ENCODE assay signal across 9 cellular contexts in the genomic region with DNA sequence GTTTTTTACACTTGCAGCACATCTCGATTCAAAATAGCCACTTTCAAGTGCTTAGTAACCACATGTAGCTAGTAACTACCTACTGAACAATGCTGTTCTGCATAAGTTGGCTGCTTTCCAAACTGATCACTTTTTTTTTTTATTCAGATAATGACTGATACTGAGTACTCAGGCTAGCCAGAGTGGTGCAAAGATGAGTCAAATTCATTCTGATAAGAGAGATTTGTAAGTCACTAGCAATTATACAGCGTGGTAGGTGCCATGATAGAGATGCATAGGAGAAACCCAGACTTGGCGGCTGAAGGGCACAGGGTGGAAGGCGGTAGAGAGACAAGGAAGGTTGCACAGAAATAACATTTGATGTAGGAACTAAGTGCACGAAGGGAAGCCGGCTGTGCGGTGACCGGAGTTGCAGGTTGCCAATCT. TPM values are rescaled to one million over a fixed set of nuclear protein-coding genes. Genes with fewer than 3 reads are reported as not detected.
DNase-seq lines count a peak whose midpoint lies in the region; ATAC-seq and TF ChIP-seq lines count a peak whose summit lies in the region.
"Had no signal": no experiment of that assay in that cellular context is flagged by ENCODE, and none has a peak within 500 bp of the region (broad histone marks: within the 10 kb centered on the region; RNA-seq: fewer than 3 reads in every experiment).

No MANE protein-coding gene starts in this region.

- 35% methylated on average over 8 of the region's 8 CpGs for WGBS in hepatocyte (ENCODE audit: low lambda C conversion rate, missing lambda C conversion rate)

- POLR2A ChIA-PET in BJ (lab: Charles Lee) (no interaction called here), activated B cell treated with CpG ODN at 0.5 μM for 24 hours (lab: Charles Lee) (interaction anchor here (0.5 to 1.6 kb wide), 7 partner anchors 35 to 1233 kb away, joined by 3 to 14 read pairs (median 3); partner anchors contain the start of genes PJA1 and TAF1)

- H3K4me1 Mint-ChIP-seq in HFFc6 (ENCODE audit: low read depth) (peaks cover 42% of the 10 kb centered on the region), activated B cell treated with CpG ODN at 0.5 μM for 24 hours (peaks cover 29% of the 10 kb centered on the region)
- H3K4me1 Mint-ChIP-seq in stimulated activated memory B cell treated with anti-CD40 and anti-IgM and Interleukin-4, amounts not matched to agents 10 μg/mL and 1 μg/mL and 100 μg/mL, for 72 hours, result peaks cover 25% of the 10 kb centered on the region

- no peak for TF ChIP-seq CTCF in BJ (IDR thresholded peaks at IDR 0.05; ENCODE audit: insufficient read depth, low read depth, low read length)
- TF ChIP-seq CTCF in HFFc6 (IDR thresholded peaks at IDR 0.05), result no peak
- no peak for TF ChIP-seq CTCF in activated B cell treated with CpG ODN at 0.5 μM for 24 hours (IDR thresholded peaks at IDR 0.05)
- no peak for TF ChIP-seq CTCF in hepatocyte (IDR thresholded peaks at IDR 0.05; ENCODE audit: poor library complexity)

- peaks cover 6% of the 10 kb centered on the region for H3K4me1 ChIP-seq in hepatocyte (ENCODE audit: insufficient read depth)

- peak overlapping the region; percentile 93 for H2AFZ ChIP-seq in hepatocyte

- H3K9me2 ChIP-seq in hepatocyte (replicated peaks; ENCODE audit: insufficient read depth), result no peaks in the 10 kb centered on the region

- DNase-seq in BJ (ENCODE audit: low read depth) (no peak), HFFc6 (peak; percentile 0), activated B cell treated with CpG ODN at 0.5 μM for 24 hours (no peak), hepatocyte (ENCODE audit: low spot score) (no peak), SIG-M5 (lab: John Stamatoyannopoulos, UW) (no peak), NCI-H446 treated with DMSO at 0.1 percent for 48 hours (lab: John Stamatoyannopoulos, UW) (no peak)

- no peak for ATAC-seq in activated B cell treated with CpG ODN at 0.5 μM for 24 hours (ENCODE audit: low read depth)
- no peak for ATAC-seq in stimulated activated memory B cell treated with anti-CD40 and anti-IgM and Interleukin-4, amounts not matched to agents 10 μg/mL and 1 μg/mL and 100 μg/mL, for 72 hours
- no peak for ATAC-seq in GM18861 (IDR thresholded peaks at IDR 0.05; ENCODE audit: unreplicated experiment)

- H3K27ac ChIP-seq in hepatocyte, result peak overlapping the region; percentile 27

- intact Hi-C loops in activated B cell treated with CpG ODN at 0.5 μM for 24 hours (cut with micrococcal nuclease), result loop anchor here (1.0 to 10.0 kb wide), 6 partner anchors 157 to 1305 kb away; partner anchors contain the start of genes FOXO4, KIF4A and PJA1

- peaks cover 15% of the 10 kb centered on the region for H3K79me2 ChIP-seq in hepatocyte

- H4K20me1 ChIP-seq in hepatocyte (ENCODE audit: insufficient read depth, poor library complexity, severe bottlenecking), result no peaks in the 10 kb centered on the region

- H3K36me3 Mint-ChIP-seq in HFFc6 (ENCODE audit: low read depth), result peaks cover 7% of the 10 kb centered on the region; the same call in 1 of the 2 replicates
- H3K36me3 Mint-ChIP-seq in activated B cell treated with CpG ODN at 0.5 μM for 24 hours (ENCODE audit: low read depth), result peaks cover 22% of the 10 kb centered on the region
- H3K36me3 Mint-ChIP-seq in stimulated activated memory B cell treated with anti-CD40 and anti-IgM and Interleukin-4, amounts not matched to agents 10 μg/mL and 1 μg/mL and 100 μg/mL, for 72 hours, result peaks cover 15% of the 10 kb centered on the region

- peak overlapping the region; percentile 98 for H3K27ac Mint-ChIP-seq in HFFc6
- peak overlapping the region; percentile 96 for H3K27ac Mint-ChIP-seq in activated B cell treated with CpG ODN at 0.5 μM for 24 hours
- H3K27ac Mint-ChIP-seq in stimulated activated memory B cell treated with anti-CD40 and anti-IgM and Interleukin-4, amounts not matched to agents 10 μg/mL and 1 μg/mL and 100 μg/mL, for 72 hours, result peak overlapping the region; percentile 98

- H3K9me3 Mint-ChIP-seq in HFFc6, result no peaks in the 10 kb centered on the region
- H3K9me3 Mint-ChIP-seq in activated B cell treated with CpG ODN at 0.5 μM for 24 hours, result no peaks in the 10 kb centered on the region
- no peaks in the 10 kb centered on the region for H3K9me3 Mint-ChIP-seq in stimulated activated memory B cell treated with anti-CD40 and anti-IgM and Interleukin-4, amounts not matched to agents 10 μg/mL and 1 μg/mL and 100 μg/mL, for 72 hours

- no peaks in the 10 kb centered on the region for H3K27me3 ChIP-seq in BJ (ENCODE audit: control insufficient read depth, insufficient read depth, low read length)
- no peaks in the 10 kb centered on the region for H3K27me3 ChIP-seq in hepatocyte

- H3K4me3 Mint-ChIP-seq in HFFc6 (peak overlapping the region; percentile 100), activated B cell treated with CpG ODN at 0.5 μM for 24 hours (peak overlapping the region; percentile 99)
- peak overlapping the region; percentile 100 for H3K4me3 Mint-ChIP-seq in stimulated activated memory B cell treated with anti-CD40 and anti-IgM and Interleukin-4, amounts not matched to agents 10 μg/mL and 1 μg/mL and 100 μg/mL, for 72 hours

- no peaks in the 10 kb centered on the region for H3K9me3 ChIP-seq in hepatocyte (ENCODE audit: low read depth)

- peak overlapping the region; percentile 77 for H3K4me2 ChIP-seq in hepatocyte

- H3K4me3 ChIP-seq in BJ (ENCODE audit: low read depth, low read length) (peak overlapping the region; percentile 73), hepatocyte (peak overlapping the region; percentile 54)

- H3K27me3 Mint-ChIP-seq in HFFc6 (ENCODE audit: insufficient read depth) (peaks cover 3% of the 10 kb centered on the region; the same call in 1 of the 2 replicates), activated B cell treated with CpG ODN at 0.5 μM for 24 hours (no peaks in the 10 kb centered on the region)
- no peaks in the 10 kb centered on the region for H3K27me3 Mint-ChIP-seq in stimulated activated memory B cell treated with anti-CD40 and anti-IgM and Interleukin-4, amounts not matched to agents 10 μg/mL and 1 μg/mL and 100 μg/mL, for 72 hours

- H3K36me3 ChIP-seq in BJ (ENCODE audit: control insufficient read depth, insufficient read depth, low read length), result no peaks in the 10 kb centered on the region; the same call in 1 of the 2 replicates
- H3K36me3 ChIP-seq in hepatocyte (replicated peaks; ENCODE audit: insufficient read depth, low read depth), result no peaks in the 10 kb centered on the region

- CTCF ChIA-PET in BJ (lab: Yijun Ruan, JAX), result interaction anchor here (0.6 to 2.0 kb wide), 15 partner anchors 10 to 1234 kb away, joined by 3 to 10 read pairs (median 4); no protein-coding TSS in a partner anchor
- CTCF ChIA-PET in activated B cell treated with CpG ODN at 0.5 μM for 24 hours (lab: Charles Lee), result interaction anchor here (1.4 kb wide), 1 partner anchor 301 kb away, joined by 7 read pairs; no protein-coding TSS in a partner anchor

RNA-seq across cellular contexts. Expression of gene IGBP1, which starts 0.4 kb away (rescaled TPM):
- 68.3 and 86.4 TPM in 2 replicates for polyA plus RNA-seq in BJ (2011; rRNA removed)
- polyA minus RNA-seq in BJ (2011; rRNA and poly(A)+ RNA removed), result 23.4 and 30.2 TPM in 2 replicates
- 10 to 100 TPM; 35.1 to 39.9 (median 37.4) TPM for total RNA-seq in HFFc6 (2021; fragmentation: NEBNext Ultra II Directional; extraction: Animal tissue kit (Norgen Biotek cat#: 25700))
- 51.6 and 52.7 TPM in 2 replicates for total RNA-seq in activated B cell treated with CpG ODN at 0.5 μM for 24 hours
- 61.6 and 72.0 TPM in 2 replicates for total RNA-seq in hepatocyte
- 26.8 and 30.2 TPM in 2 replicates for polyA plus RNA-seq in hepatocyte

RNA-seq across cellular contexts. Expression of gene DGAT2L6, which starts 44.4 kb away (rescaled TPM):
- not detected in 2 replicates for polyA plus RNA-seq in BJ (2011; rRNA removed)
- not detected in 2 replicates for polyA minus RNA-seq in BJ (2011; rRNA and poly(A)+ RNA removed)
- total RNA-seq in HFFc6 (2021; fragmentation: NEBNext Ultra II Directional; extraction: Animal tissue kit (Norgen Biotek cat#: 25700)), result not detected
- not detected in 2 replicates for total RNA-seq in activated B cell treated with CpG ODN at 0.5 μM for 24 hours
- total RNA-seq in hepatocyte, result not detected in 2 replicates
- 0.16 TPM in 1 of 2 replicates, not detected in the other for polyA plus RNA-seq in hepatocyte
- total RNA-seq: HT1080 had no signal
